In genomic region chr6:44126320-44127149, GRCh38 we compare ENCODE assay signal across 9 cellular contexts. TPM values are rescaled to one million over a fixed set of nuclear protein-coding genes. Genes with fewer than 3 reads are reported as not detected.
A peak's percentile ranks its signal among the peaks of the same experiment; 100 is the strongest.
DNase-seq lines count a peak whose midpoint lies in the region; ATAC-seq, FAIRE-seq and TF ChIP-seq lines count a peak whose summit lies in the region.
"Had no signal": no experiment of that assay in that cellular context is flagged by ENCODE, and none has a peak within 500 bp of the region (broad histone marks: within the 10 kb centered on the region; RNA-seq: fewer than 3 reads in every experiment).

No MANE protein-coding gene starts in this region.

- dilution Hi-C loops in endothelial cell of umbilical vein (cut with MboI; ENCODE audit: extremely low pct_ligation_motif_present, low sequenced_read_pairs), result no loop called here

- H3K36me3 ChIP-seq in endothelial cell of umbilical vein (ENCODE audit: control insufficient read depth in 2 of 2, extremely low read depth in 1 of 2, insufficient read depth in 2 of 2, low read length in 2 of 2) (no peaks in the 10 kb centered on the region), mucosa of descending colon (ENCODE audit: low read depth) (no peaks in the 10 kb centered on the region)

- CTCF ChIA-PET in endothelial cell of umbilical vein (lab: Charles Lee), result interaction anchor here (1.0 to 1.2 kb wide), 4 partner anchors 24 to 48 kb away, joined by 3 to 5 read pairs (median 4); no protein-coding TSS in a partner anchor

- intact Hi-C loops in endothelial cell of umbilical vein (cut with micrococcal nuclease) (loop anchor here (1.0 kb wide), 2 partner anchors 10 to 22 kb away; no protein-coding TSS in a partner anchor), mucosa of descending colon (cut with DNase I, micrococcal nuclease) (no loop called here)

- no peaks in the 10 kb centered on the region for H3K27me3 ChIP-seq in endothelial cell of umbilical vein (ENCODE audit: control insufficient read depth in 2 of 2, insufficient read depth in 2 of 2, low read length in 2 of 2)

- no peaks in the 10 kb centered on the region for H3K9me1 ChIP-seq in endothelial cell of umbilical vein (replicated peaks; ENCODE audit: control insufficient read depth, extremely low read depth, insufficient read depth, low read length)

- peak overlapping the region; percentile 85 for H3K9ac ChIP-seq in endothelial cell of umbilical vein (replicated peaks; ENCODE audit: extremely low read depth, insufficient read depth, low read length)

- H3K9me3 ChIP-seq in endothelial cell of umbilical vein (replicated peaks; ENCODE audit: control insufficient read depth, insufficient read depth, low read length), result no peaks in the 10 kb centered on the region
- no peaks in the 10 kb centered on the region for H3K9me3 ChIP-seq in mucosa of descending colon

- peaks cover 57% of the 10 kb centered on the region for H3K79me2 ChIP-seq in endothelial cell of umbilical vein (ENCODE audit: control insufficient read depth, insufficient read depth, low read length)

- DNase-seq in DMS 273 (lab: John Stamatoyannopoulos, UW; ENCODE audit: unreplicated experiment), result peak; percentile 75
- no peak for DNase-seq in DMS 273 treated with DMSO at 0.1 percent for 48 hours (lab: John Stamatoyannopoulos, UW)
- DNase-seq in NCI-H226, result peak; percentile 72
- DNase-seq in activated CD8-positive, alpha-beta memory T cell treated with anti-CD3 and anti-CD28 coated beads for 48 hours (ENCODE audit: low read depth in 2 of 3, low spot score in 2 of 3), result peak; percentile 40 to 69 (median 61)
- DNase-seq in endothelial cell of umbilical vein (ENCODE audit: low read depth, low spot score), result peak; percentile 66
- peak; percentile 63 to 78 (median 72) for DNase-seq in mucosa of descending colon
- peak; percentile 88 for DNase-seq in stimulated activated CD8-positive, alpha-beta memory T cell treated with anti-CD3 and anti-CD28 coated beads, Interleukin-4, amount 100 ng/mL, for 48 hours

- H3K4me1 ChIP-seq in endothelial cell of umbilical vein (ENCODE audit: control insufficient read depth, extremely low read depth, insufficient read depth, low read length) (peaks cover 50% of the 10 kb centered on the region), mucosa of descending colon (ENCODE audit: low read depth) (peaks cover 49% of the 10 kb centered on the region)

- POLR2A ChIA-PET in endothelial cell of umbilical vein (lab: Charles Lee), result interaction anchor here (1.0 kb wide), 2 partner anchors 10 to 120 kb away, joined by 3 to 6 read pairs; partner anchors contain the start of gene HSP90AB1

- no peak for TF ChIP-seq POLR2A in endothelial cell of umbilical vein (IDR thresholded peaks at IDR 0.05; ENCODE audit: low read depth, low read length)

- peak; percentile 59 for FAIRE-seq in endothelial cell of umbilical vein (lab: Jason Lieb, UNC)
- FAIRE-seq: A204.1 had no signal

- no peaks in the 10 kb centered on the region for H4K20me1 ChIP-seq in endothelial cell of umbilical vein (replicated peaks; ENCODE audit: control insufficient read depth, extremely low read depth, insufficient read depth, low read length)

- TSS peak; percentile 38 for BruUV-seq in endothelial cell of umbilical vein (replicated peaks; lab: Mats Ljungman, UMichigan)

- H3K4me3 ChIP-seq in endothelial cell of umbilical vein (replicated peaks in 1 of 3; ENCODE audit: insufficient read depth in 1 of 3, low read depth in 1 of 3, low read length in 3 of 3) (peak overlapping the region; percentile 88 to 89 (median 89)), mucosa of descending colon (peak overlapping the region; percentile 85)

- no peak for TF ChIP-seq CTCF in endothelial cell of umbilical vein (IDR thresholded peaks at IDR 0.05; ENCODE audit: extremely low read depth in 1 of 2, insufficient read depth in 1 of 2, low read depth in 1 of 2, low read length in 2 of 2)
- no peak for TF ChIP-seq CTCF in mucosa of descending colon (IDR thresholded peaks at IDR 0.05)

- ATAC-seq in HG02623 (IDR thresholded peaks at IDR 0.05; ENCODE audit: unreplicated experiment), result peak; percentile 39
- peak; percentile 57 for ATAC-seq in mucosa of descending colon

- peak overlapping the region; percentile 74 for H3K27ac ChIP-seq in endothelial cell of umbilical vein (ENCODE audit: insufficient read depth, low read depth, low read length)

- peak overlapping the region; percentile 89 for H3K4me2 ChIP-seq in endothelial cell of umbilical vein (ENCODE audit: insufficient read depth, low read length)

- H2AFZ ChIP-seq in endothelial cell of umbilical vein (ENCODE audit: low read depth, low read length), result peak overlapping the region; percentile 81

TF ChIP-seq in endothelial cell of umbilical vein, 7 proteins besides CTCF, POLR2A, EP300 and RAD21:
- no peak for TF ChIP-seq GATA2 (IDR thresholded peaks at IDR 0.05; ENCODE audit: insufficient read depth, insufficient read length, low read depth, low read length)
- TF ChIP-seq MYC (IDR thresholded peaks at IDR 0.05; ENCODE audit: low read depth, low read length), result no peak
- TF ChIP-seq, protein P1, sequence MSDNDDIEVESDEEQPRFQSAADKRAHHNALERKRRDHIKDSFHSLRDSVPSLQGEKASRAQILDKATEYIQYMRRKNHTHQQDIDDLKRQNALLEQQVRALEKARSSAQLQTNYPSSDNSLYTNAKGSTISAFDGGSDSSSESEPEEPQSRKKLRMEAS (IDR thresholded peaks at IDR 0.05; ENCODE audit: insufficient read depth, insufficient read length), result no peak
- no peak for TF ChIP-seq FOS (IDR thresholded peaks at IDR 0.05; ENCODE audit: borderline replicate concordance, insufficient read depth, low read length)
- TF ChIP-seq JUN (IDR thresholded peaks at IDR 0.05; ENCODE audit: borderline replicate concordance, insufficient read depth, insufficient read length, low read depth), result no peak
- TF ChIP-seq EZH2 (IDR thresholded peaks at IDR 0.05; ENCODE audit: borderline replicate concordance, low read depth, low read length, severe bottlenecking), result no peak
- no peak for TF ChIP-seq POLR2AphosphoS5 (IDR thresholded peaks at IDR 0.05; ENCODE audit: insufficient read depth, low read depth, low read length)

RNA-seq across cellular contexts. Expression of gene MRPL14, which starts 0.7 kb away (rescaled TPM):
- total RNA-seq in endothelial cell of umbilical vein (62.4 and 68.1 TPM in 2 replicates), mucosa of descending colon (10 to 100 TPM; 41.0 to 57.2 (median 56.8) TPM)
- 91.2 and 103 TPM in 2 replicates for polyA plus RNA-seq in endothelial cell of umbilical vein
- 84.4 and 90.7 TPM in 2 replicates for polyA plus RNA-seq in endothelial cell of umbilical vein (2011; cell fraction: cytosol; rRNA removed)
- 26.4 and 30.4 TPM in 2 replicates for polyA plus RNA-seq in endothelial cell of umbilical vein (2011; cell fraction: nucleus; rRNA removed)
- 66.8 and 71.7 TPM in 2 replicates for polyA plus RNA-seq in endothelial cell of umbilical vein (2012)
- polyA minus RNA-seq in endothelial cell of umbilical vein, result 22.2 and 24.7 TPM in 2 replicates
- 20.4 TPM for polyA minus RNA-seq in endothelial cell of umbilical vein (2011; cell fraction: cytosol; rRNA and poly(A)+ RNA removed)
- 3.8 and 7.2 TPM in 2 replicates for polyA minus RNA-seq in endothelial cell of umbilical vein (2011; cell fraction: nucleus; rRNA and poly(A)+ RNA removed)

RNA-seq across cellular contexts. Expression of gene TMEM63B, which starts 0.8 kb away (rescaled TPM):
- total RNA-seq in endothelial cell of umbilical vein (39.4 and 49.7 TPM in 2 replicates), mucosa of descending colon (100 to 1,000 TPM in 1 of 3 donors, 10 to 100 TPM in 2; 57.0 to 108 (median 79.6) TPM)
- polyA plus RNA-seq in endothelial cell of umbilical vein, result 56.1 and 68.2 TPM in 2 replicates
- 38.9 and 40.6 TPM in 2 replicates for polyA plus RNA-seq in endothelial cell of umbilical vein (2011; cell fraction: cytosol; rRNA removed)
- 69.1 and 85.5 TPM in 2 replicates for polyA plus RNA-seq in endothelial cell of umbilical vein (2011; cell fraction: nucleus; rRNA removed)
- 17.6 and 21.6 TPM in 2 replicates for polyA plus RNA-seq in endothelial cell of umbilical vein (2012)
- polyA minus RNA-seq in endothelial cell of umbilical vein, result 65.2 and 72.3 TPM in 2 replicates
- 20.9 TPM for polyA minus RNA-seq in endothelial cell of umbilical vein (2011; cell fraction: cytosol; rRNA and poly(A)+ RNA removed)
- 25.1 and 26.6 TPM in 2 replicates for polyA minus RNA-seq in endothelial cell of umbilical vein (2011; cell fraction: nucleus; rRNA and poly(A)+ RNA removed)

RNA-seq across cellular contexts. Expression of gene CAPN11, which starts 32.1 kb away (rescaled TPM):
- total RNA-seq in endothelial cell of umbilical vein (1.4 and 1.8 TPM in 2 replicates), mucosa of descending colon (1 to 10 TPM in 2 of 3 donors, under 1 TPM in 1; 0.35 to 1.2 (median 1.1) TPM)
- 1.0 and 1.7 TPM in 2 replicates for polyA plus RNA-seq in endothelial cell of umbilical vein
- 0.88 and 1.3 TPM in 2 replicates for polyA plus RNA-seq in endothelial cell of umbilical vein (2011; cell fraction: cytosol; rRNA removed)
- 8.3 and 10.3 TPM in 2 replicates for polyA plus RNA-seq in endothelial cell of umbilical vein (2011; cell fraction: nucleus; rRNA removed)
- 0.46 and 0.63 TPM in 2 replicates for polyA plus RNA-seq in endothelial cell of umbilical vein (2012)
- polyA minus RNA-seq in endothelial cell of umbilical vein, result 0.51 and 1.6 TPM in 2 replicates
- polyA minus RNA-seq in endothelial cell of umbilical vein (2011; cell fraction: cytosol; rRNA and poly(A)+ RNA removed), result not detected
- 2.1 and 2.3 TPM in 2 replicates for polyA minus RNA-seq in endothelial cell of umbilical vein (2011; cell fraction: nucleus; rRNA and poly(A)+ RNA removed)
